In genomic region chr15:62272290-62272689, GRCh38 we compare ENCODE assay signal across 28 cellular contexts.
"Had no signal": no experiment of that assay in that cellular context is flagged by ENCODE, and none has a peak within 500 bp of the region (broad histone marks: within the 10 kb centered on the region; RNA-seq: fewer than 3 reads in every experiment).

No MANE protein-coding gene starts in this region.

- FAIRE-seq: colon, endometrium, endothelial cell of umbilical vein, frontal cortex had no signal

- DNase-seq: colonic mucosa; cortex of kidney; dermis blood vessel endothelial cell; dorsolateral prefrontal cortex; effector CD4-positive, alpha-beta T cell; effector CD8-positive, alpha-beta T cell; effector memory CD4-positive, alpha-beta T cell; effector memory CD8-positive, alpha-beta T cell; endodermal cell; erythroblast; esophagus squamous epithelium; foreskin fibroblast; foreskin keratinocyte; foreskin melanocyte; gastrocnemius medialis; glutamatergic neuron; head of caudate nucleus; heart left ventricle; heart right ventricle had no signal

- H3K4me1 ChIP-seq: colonic mucosa, esophagus muscularis mucosa, esophagus squamous epithelium, foreskin keratinocyte, gastrocnemius medialis, gastroesophageal sphincter, heart left ventricle, heart right ventricle had no signal

- H3K4me3 ChIP-seq: colonic mucosa, coronary artery, dorsolateral prefrontal cortex, esophagus muscularis mucosa, esophagus squamous epithelium, gastrocnemius medialis, gastroesophageal sphincter, heart left ventricle, heart right ventricle had no signal

- ATAC-seq: effector memory CD8-positive, alpha-beta T cell; esophagus mucosa; foreskin keratinocyte; gastrocnemius medialis; gastroesophageal sphincter; heart left ventricle; heart right ventricle had no signal

- H3K27ac ChIP-seq: colonic mucosa, coronary artery, dorsolateral prefrontal cortex, epithelial cell of prostate, esophagus muscularis mucosa, esophagus squamous epithelium, foreskin keratinocyte, gastrocnemius medialis, gastroesophageal sphincter, heart left ventricle, heart right ventricle had no signal
